Comparison of ENCODE assay signal across 2 cellular contexts in the genomic region with DNA sequence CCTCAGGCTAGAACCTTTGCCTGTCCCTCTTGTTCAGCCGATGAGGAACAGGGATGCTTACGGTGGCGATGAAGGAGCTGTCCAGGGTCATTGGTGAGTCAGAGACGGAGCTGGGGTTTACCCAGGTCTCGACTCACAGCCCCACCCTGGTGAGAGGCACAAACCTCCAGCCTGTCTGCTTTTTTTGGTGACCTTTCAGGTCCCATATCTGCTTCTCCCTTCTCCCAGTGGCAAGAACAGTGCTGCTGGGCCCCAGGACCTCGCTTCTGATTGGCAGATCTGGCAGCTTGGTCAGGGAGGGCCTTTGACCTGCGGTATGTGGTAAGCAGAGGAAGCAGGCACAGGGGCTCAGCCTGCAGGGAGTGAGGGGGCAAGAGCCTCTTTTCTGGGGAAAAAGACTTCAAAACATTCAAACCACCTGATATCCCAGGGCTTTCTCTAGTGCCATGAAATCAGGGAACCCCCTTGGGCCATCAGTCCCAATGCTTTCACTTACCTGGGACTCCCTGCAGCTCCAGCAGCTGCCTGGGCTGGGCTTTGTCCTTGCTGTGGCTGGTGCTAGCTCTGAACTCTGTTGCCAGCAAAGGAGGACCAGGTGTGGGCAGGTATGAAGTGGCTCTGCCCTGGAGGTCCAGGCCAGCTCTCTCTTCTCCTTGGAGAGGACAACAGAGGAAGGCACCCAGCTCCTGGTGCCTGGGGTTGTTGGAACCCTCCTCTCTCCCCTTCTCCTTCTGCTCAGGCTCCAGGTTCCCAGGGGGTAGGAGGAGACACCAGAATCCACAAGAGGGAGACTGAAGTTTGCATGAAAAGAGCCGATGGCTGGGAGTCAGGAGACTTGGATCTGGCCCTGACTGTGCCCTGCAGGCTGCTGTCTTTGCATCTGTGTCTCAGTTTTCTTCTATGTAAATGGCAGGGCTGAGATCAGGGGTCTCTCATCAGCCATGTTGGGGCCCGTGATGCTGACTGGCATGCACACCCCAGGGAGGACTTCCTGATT.
A peak's percentile ranks its signal among the peaks of the same experiment; 100 is the strongest.
TF ChIP-seq lines count a peak whose summit lies in the region.

No MANE protein-coding gene starts in this region.

TF ChIP-seq in HepG2, 621 proteins besides CTCF, POLR2A, EP300 and RAD21 (continues in another document):
- TF ChIP-seq TEAD3 (CRISPR knock-in tag; optimal IDR thresholded peaks at IDR 0.05; ENCODE audit: borderline replicate concordance): peak; percentile 71
- no peak for TF ChIP-seq PPARG (CRISPR knock-in tag; conservative IDR thresholded peaks at IDR 0.05)
- TF ChIP-seq, protein P1, sequence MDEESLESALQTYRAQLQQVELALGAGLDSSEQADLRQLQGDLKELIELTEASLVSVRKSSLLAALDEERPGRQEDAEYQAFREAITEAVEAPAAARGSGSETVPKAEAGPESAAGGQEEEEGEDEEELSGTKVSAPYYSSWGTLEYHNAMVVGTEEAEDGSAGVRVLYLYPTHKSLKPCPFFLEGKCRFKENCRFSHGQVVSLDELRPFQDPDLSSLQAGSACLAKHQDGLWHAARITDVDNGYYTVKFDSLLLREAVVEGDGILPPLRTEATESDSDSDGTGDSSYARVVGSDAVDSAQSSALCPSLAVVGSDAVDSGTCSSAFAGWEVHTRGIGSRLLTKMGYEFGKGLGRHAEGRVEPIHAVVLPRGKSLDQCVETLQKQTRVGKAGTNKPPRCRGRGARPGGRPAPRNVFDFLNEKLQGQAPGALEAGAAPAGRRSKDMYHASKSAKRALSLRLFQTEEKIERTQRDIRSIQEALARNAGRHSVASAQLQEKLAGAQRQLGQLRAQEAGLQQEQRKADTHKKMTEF (CRISPR knock-in tag; IDR thresholded peaks at IDR 0.05): no peak
- no peak for TF ChIP-seq MAZ (IDR thresholded peaks at IDR 0.05; ENCODE audit: borderline replicate concordance, low read depth, low read length)
- TF ChIP-seq MAZ (CRISPR knock-in tag; IDR thresholded peaks at IDR 0.05; ENCODE audit: low read depth): no peak
- TF ChIP-seq KLF12 (CRISPR knock-in tag; IDR thresholded peaks at IDR 0.05; ENCODE audit: borderline replicate concordance): no peak
- no peak for TF ChIP-seq ZBTB25 (CRISPR knock-in tag; IDR thresholded peaks at IDR 0.05)
- TF ChIP-seq CBFB (CRISPR knock-in tag; IDR thresholded peaks at IDR 0.05): no peak
- no peak for TF ChIP-seq MBNL3 (CRISPR knock-in tag; conservative IDR thresholded peaks at IDR 0.05)
- TF ChIP-seq ZSCAN22 (CRISPR knock-in tag; IDR thresholded peaks at IDR 0.05): no peak
- 0 out of 2 replicates have a peak, but pooled peaks have one; percentile 14 for TF ChIP-seq DRAP1 (CRISPR knock-in tag; IDR thresholded peaks at IDR 0.05)
- TF ChIP-seq PHF20 (CRISPR knock-in tag; IDR thresholded peaks at IDR 0.05): no peak
- no peak for TF ChIP-seq ISX (CRISPR knock-in tag; conservative IDR thresholded peaks at IDR 0.05)
- TF ChIP-seq ZNF451 (CRISPR knock-in tag; IDR thresholded peaks at IDR 0.05): no peak
- no peak for TF ChIP-seq ZNF790 (CRISPR knock-in tag; IDR thresholded peaks at IDR 0.05; ENCODE audit: borderline replicate concordance)
- TF ChIP-seq, protein P2, sequence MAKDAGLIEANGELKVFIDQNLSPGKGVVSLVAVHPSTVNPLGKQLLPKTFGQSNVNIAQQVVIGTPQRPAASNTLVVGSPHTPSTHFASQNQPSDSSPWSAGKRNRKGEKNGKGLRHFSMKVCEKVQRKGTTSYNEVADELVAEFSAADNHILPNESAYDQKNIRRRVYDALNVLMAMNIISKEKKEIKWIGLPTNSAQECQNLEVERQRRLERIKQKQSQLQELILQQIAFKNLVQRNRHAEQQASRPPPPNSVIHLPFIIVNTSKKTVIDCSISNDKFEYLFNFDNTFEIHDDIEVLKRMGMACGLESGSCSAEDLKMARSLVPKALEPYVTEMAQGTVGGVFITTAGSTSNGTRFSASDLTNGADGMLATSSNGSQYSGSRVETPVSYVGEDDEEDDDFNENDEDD (CRISPR knock-in tag; IDR thresholded peaks at IDR 0.05; ENCODE audit: borderline replicate concordance): no peak
- no peak for TF ChIP-seq GZF1 (CRISPR knock-in tag; IDR thresholded peaks at IDR 0.05)
- TF ChIP-seq MIER2 (CRISPR knock-in tag; IDR thresholded peaks at IDR 0.05): peak; percentile 65; the same call in 1 of the 2 replicates
- no peak for TF ChIP-seq ZNF552 (CRISPR knock-in tag; IDR thresholded peaks at IDR 0.05; ENCODE audit: borderline replicate concordance)
- no peak for TF ChIP-seq IKZF4 (CRISPR knock-in tag; IDR thresholded peaks at IDR 0.05; ENCODE audit: borderline replicate concordance, low read depth, not compliant biosample characterization)
- peak; percentile 30; the same call in 1 of the 2 replicates for TF ChIP-seq ZNF292 (CRISPR knock-in tag; IDR thresholded peaks at IDR 0.05; ENCODE audit: borderline replicate concordance, low read depth)

TF ChIP-seq in H1, 55 proteins besides CTCF, POLR2A, EP300 and RAD21:
- TF ChIP-seq, protein P3, sequence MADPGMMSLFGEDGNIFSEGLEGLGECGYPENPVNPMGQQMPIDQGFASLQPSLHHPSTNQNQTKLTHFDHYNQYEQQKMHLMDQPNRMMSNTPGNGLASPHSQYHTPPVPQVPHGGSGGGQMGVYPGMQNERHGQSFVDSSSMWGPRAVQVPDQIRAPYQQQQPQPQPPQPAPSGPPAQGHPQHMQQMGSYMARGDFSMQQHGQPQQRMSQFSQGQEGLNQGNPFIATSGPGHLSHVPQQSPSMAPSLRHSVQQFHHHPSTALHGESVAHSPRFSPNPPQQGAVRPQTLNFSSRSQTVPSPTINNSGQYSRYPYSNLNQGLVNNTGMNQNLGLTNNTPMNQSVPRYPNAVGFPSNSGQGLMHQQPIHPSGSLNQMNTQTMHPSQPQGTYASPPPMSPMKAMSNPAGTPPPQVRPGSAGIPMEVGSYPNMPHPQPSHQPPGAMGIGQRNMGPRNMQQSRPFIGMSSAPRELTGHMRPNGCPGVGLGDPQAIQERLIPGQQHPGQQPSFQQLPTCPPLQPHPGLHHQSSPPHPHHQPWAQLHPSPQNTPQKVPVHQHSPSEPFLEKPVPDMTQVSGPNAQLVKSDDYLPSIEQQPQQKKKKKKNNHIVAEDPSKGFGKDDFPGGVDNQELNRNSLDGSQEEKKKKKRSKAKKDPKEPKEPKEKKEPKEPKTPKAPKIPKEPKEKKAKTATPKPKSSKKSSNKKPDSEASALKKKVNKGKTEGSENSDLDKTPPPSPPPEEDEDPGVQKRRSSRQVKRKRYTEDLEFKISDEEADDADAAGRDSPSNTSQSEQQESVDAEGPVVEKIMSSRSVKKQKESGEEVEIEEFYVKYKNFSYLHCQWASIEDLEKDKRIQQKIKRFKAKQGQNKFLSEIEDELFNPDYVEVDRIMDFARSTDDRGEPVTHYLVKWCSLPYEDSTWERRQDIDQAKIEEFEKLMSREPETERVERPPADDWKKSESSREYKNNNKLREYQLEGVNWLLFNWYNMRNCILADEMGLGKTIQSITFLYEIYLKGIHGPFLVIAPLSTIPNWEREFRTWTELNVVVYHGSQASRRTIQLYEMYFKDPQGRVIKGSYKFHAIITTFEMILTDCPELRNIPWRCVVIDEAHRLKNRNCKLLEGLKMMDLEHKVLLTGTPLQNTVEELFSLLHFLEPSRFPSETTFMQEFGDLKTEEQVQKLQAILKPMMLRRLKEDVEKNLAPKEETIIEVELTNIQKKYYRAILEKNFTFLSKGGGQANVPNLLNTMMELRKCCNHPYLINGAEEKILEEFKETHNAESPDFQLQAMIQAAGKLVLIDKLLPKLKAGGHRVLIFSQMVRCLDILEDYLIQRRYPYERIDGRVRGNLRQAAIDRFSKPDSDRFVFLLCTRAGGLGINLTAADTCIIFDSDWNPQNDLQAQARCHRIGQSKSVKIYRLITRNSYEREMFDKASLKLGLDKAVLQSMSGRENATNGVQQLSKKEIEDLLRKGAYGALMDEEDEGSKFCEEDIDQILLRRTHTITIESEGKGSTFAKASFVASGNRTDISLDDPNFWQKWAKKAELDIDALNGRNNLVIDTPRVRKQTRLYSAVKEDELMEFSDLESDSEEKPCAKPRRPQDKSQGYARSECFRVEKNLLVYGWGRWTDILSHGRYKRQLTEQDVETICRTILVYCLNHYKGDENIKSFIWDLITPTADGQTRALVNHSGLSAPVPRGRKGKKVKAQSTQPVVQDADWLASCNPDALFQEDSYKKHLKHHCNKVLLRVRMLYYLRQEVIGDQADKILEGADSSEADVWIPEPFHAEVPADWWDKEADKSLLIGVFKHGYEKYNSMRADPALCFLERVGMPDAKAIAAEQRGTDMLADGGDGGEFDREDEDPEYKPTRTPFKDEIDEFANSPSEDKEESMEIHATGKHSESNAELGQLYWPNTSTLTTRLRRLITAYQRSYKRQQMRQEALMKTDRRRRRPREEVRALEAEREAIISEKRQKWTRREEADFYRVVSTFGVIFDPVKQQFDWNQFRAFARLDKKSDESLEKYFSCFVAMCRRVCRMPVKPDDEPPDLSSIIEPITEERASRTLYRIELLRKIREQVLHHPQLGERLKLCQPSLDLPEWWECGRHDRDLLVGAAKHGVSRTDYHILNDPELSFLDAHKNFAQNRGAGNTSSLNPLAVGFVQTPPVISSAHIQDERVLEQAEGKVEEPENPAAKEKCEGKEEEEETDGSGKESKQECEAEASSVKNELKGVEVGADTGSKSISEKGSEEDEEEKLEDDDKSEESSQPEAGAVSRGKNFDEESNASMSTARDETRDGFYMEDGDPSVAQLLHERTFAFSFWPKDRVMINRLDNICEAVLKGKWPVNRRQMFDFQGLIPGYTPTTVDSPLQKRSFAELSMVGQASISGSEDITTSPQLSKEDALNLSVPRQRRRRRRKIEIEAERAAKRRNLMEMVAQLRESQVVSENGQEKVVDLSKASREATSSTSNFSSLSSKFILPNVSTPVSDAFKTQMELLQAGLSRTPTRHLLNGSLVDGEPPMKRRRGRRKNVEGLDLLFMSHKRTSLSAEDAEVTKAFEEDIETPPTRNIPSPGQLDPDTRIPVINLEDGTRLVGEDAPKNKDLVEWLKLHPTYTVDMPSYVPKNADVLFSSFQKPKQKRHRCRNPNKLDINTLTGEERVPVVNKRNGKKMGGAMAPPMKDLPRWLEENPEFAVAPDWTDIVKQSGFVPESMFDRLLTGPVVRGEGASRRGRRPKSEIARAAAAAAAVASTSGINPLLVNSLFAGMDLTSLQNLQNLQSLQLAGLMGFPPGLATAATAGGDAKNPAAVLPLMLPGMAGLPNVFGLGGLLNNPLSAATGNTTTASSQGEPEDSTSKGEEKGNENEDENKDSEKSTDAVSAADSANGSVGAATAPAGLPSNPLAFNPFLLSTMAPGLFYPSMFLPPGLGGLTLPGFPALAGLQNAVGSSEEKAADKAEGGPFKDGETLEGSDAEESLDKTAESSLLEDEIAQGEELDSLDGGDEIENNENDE (IDR thresholded peaks at IDR 0.05; ENCODE audit: insufficient replicate concordance, low read length): no peak
- TF ChIP-seq EZH2 (IDR thresholded peaks at IDR 0.05; ENCODE audit: low read depth, low read length, severe bottlenecking) (no peak), GTF2F1 (IDR thresholded peaks at IDR 0.05; ENCODE audit: borderline replicate concordance, low read depth, low read length) (no peak), YY1 (IDR thresholded peaks at IDR 0.05; ENCODE audit: low read depth, low read length) (no peak), SRF (IDR thresholded peaks at IDR 0.05; ENCODE audit: low read depth, low read length) (no peak), HDAC2 (IDR thresholded peaks at IDR 0.05; ENCODE audit: borderline replicate concordance in 1 of 2, low read depth in 2 of 2, low read length in 2 of 2) (no peak), KDM5A (IDR thresholded peaks at IDR 0.05; ENCODE audit: low read length) (no peak), PHF8 (conservative IDR thresholded peaks at IDR 0.05; ENCODE audit: low read depth, low read length) (no peak)
